ENCODE assay signal across 9 cellular contexts in the genomic region with DNA sequence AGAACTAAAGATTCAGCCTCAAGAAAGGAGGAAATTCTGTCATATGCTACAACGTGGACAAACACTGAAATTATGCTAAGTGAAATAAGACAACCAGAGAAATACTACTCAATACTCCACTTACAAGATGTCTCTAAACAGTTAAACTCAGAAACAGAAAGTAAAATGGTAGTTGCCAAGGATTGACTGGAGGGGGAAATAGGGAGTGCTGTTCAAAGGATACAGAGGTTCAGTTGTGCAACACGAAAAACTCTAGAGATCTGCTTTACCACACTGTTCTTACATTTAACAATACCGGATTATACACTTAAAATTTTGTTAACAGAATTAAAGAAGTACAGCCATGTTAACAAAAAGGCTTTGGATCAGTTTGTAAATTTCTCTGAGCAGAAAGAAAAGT. TPM values are rescaled to one million over a fixed set of nuclear protein-coding genes. Genes with fewer than 3 reads are reported as not detected.
A peak's percentile ranks its signal among the peaks of the same experiment; 100 is the strongest.
DNase-seq lines count a peak whose midpoint lies in the region; ATAC-seq, FAIRE-seq and TF ChIP-seq lines count a peak whose summit lies in the region.
"Had no signal": no experiment of that assay in that cellular context is flagged by ENCODE, and none has a peak within 500 bp of the region (broad histone marks: within the 10 kb centered on the region; RNA-seq: fewer than 3 reads in every experiment).

No MANE protein-coding gene starts in this region.

- TF ChIP-seq CTCF in CD8-positive, alpha-beta T cell (IDR thresholded peaks at IDR 0.05): no peak
- TF ChIP-seq CTCF in choroid plexus epithelial cell (conservative IDR thresholded peaks at IDR 0.05; ENCODE audit: low read depth, low read length) (peak; percentile 15), nephron progenitor cell (IDR thresholded peaks at IDR 0.05) (no peak)

- peaks cover 7% of the 10 kb centered on the region for H3K4me1 Mint-ChIP-seq in CD8-positive, alpha-beta T cell (ENCODE audit: low read depth)
- no peaks in the 10 kb centered on the region for H3K4me1 Mint-ChIP-seq in nephron progenitor cell

- no peak overlapping the region for H3K4me3 ChIP-seq in CD8-positive, alpha-beta T cell (ENCODE audit: low read depth, low read length)
- H3K4me3 ChIP-seq in choroid plexus epithelial cell (ENCODE audit: low read depth, low read length): no peak overlapping the region

- H3K9me3 Mint-ChIP-seq in CD8-positive, alpha-beta T cell: no peaks in the 10 kb centered on the region
- H3K9me3 Mint-ChIP-seq in nephron progenitor cell: peaks cover 13% of the 10 kb centered on the region

- no peaks in the 10 kb centered on the region for H3K9me3 ChIP-seq in CD8-positive, alpha-beta T cell (ENCODE audit: low read length)

- H3K27me3 ChIP-seq in CD8-positive, alpha-beta T cell (ENCODE audit: insufficient read depth, low read length): no peaks in the 10 kb centered on the region

- no peak for DNase-seq in CD8-positive, alpha-beta T cell
- DNase-seq in M059J (ENCODE audit: low read depth) (peak; percentile 42), choroid plexus epithelial cell (ENCODE audit: low read depth) (peak; percentile 26), nephron progenitor cell (no peak), GM19238 (ENCODE audit: insufficient read length, low spot score) (no peak), RCC 7860 (ENCODE audit: low spot score) (no peak)
- DNase-seq in central memory CD4-positive, alpha-beta T cell: no peak
- DNase-seq: NCI-H226 had no signal

- CTCF ChIA-PET in CD8-positive, alpha-beta T cell (lab: Charles Lee): interaction anchor here (0.6 kb wide), 1 partner anchor 752 kb away, joined by 3 read pairs; no protein-coding TSS in a partner anchor

- intact Hi-C loops in CD8-positive, alpha-beta T cell (cut with DNase I, micrococcal nuclease): no loop called here

- FAIRE-seq in RCC 7860 (lab: Jason Lieb, UNC): no peak

- ATAC-seq in CD8-positive, alpha-beta T cell: no peak
- no peak for ATAC-seq in HG03039 (IDR thresholded peaks at IDR 0.05; ENCODE audit: unreplicated experiment)

- peaks cover 15% of the 10 kb centered on the region for H3K36me3 Mint-ChIP-seq in CD8-positive, alpha-beta T cell
- peaks cover 55% of the 10 kb centered on the region for H3K36me3 Mint-ChIP-seq in nephron progenitor cell (ENCODE audit: low read depth)

- no peaks in the 10 kb centered on the region for H3K36me3 ChIP-seq in CD8-positive, alpha-beta T cell (ENCODE audit: insufficient read depth, low read length)

- no peaks in the 10 kb centered on the region for H3K4me1 ChIP-seq in CD8-positive, alpha-beta T cell (ENCODE audit: insufficient read depth, low read length)

- peak overlapping the region; percentile 29 for H3K27ac Mint-ChIP-seq in CD8-positive, alpha-beta T cell
- H3K27ac Mint-ChIP-seq in nephron progenitor cell: peak overlapping the region; percentile 44

- POLR2A ChIA-PET in CD8-positive, alpha-beta T cell (lab: Charles Lee): no interaction called here

- H3K27me3 Mint-ChIP-seq in CD8-positive, alpha-beta T cell (ENCODE audit: low read depth): no peaks in the 10 kb centered on the region
- H3K27me3 Mint-ChIP-seq in nephron progenitor cell (ENCODE audit: low read depth, poor library complexity): peaks cover 4% of the 10 kb centered on the region

- H3K4me3 Mint-ChIP-seq in CD8-positive, alpha-beta T cell: no peak overlapping the region
- H3K4me3 Mint-ChIP-seq in nephron progenitor cell: no peak overlapping the region

- H3K27ac ChIP-seq in CD8-positive, alpha-beta T cell (ENCODE audit: low read depth, low read length): no peak overlapping the region

RNA-seq across cellular contexts. Expression of a gene that starts 39.8 kb away (rescaled TPM):
- total RNA-seq in CD8-positive, alpha-beta T cell: 1 to 10 TPM; 1.3 to 1.8 TPM
- total RNA-seq in M059J (2014; rRNA removed; shearing (Covaris generic)): 0.39 and 1.4 TPM in 2 replicates

RNA-seq across cellular contexts. Expression of a gene that starts 53.0 kb away (rescaled TPM):
- total RNA-seq in CD8-positive, alpha-beta T cell: 10 to 100 TPM; 14.4 to 14.9 TPM
- 0.71 and 4.8 TPM in 2 replicates for total RNA-seq in M059J (2014; rRNA removed; shearing (Covaris generic))

RNA-seq across cellular contexts. Expression of a gene that starts 53.1 kb away (rescaled TPM):
- 10 to 100 TPM in 1 of 2 experiments, 1 to 10 TPM in 1; 9.7 to 11.0 TPM for total RNA-seq in CD8-positive, alpha-beta T cell
- 4.5 and 6.2 TPM in 2 replicates for total RNA-seq in M059J (2014; rRNA removed; shearing (Covaris generic))

Comparison
In these comparisons a context has a peak if more than half of its experiments do, and no peak if none do; other contexts are left out.
1. DNase-seq: peak in M059J (single experiment) and choroid plexus epithelial cell (single experiment); none in CD8-positive, alpha-beta T cell (0 of 7), nephron progenitor cell (single experiment), central memory CD4-positive, alpha-beta T cell (single experiment), GM19238 (single experiment) and RCC 7860 (single experiment).